In genomic region chr4:143443728-143444127, GRCh38 we compare ENCODE assay signal across 20 cellular contexts.
A peak's percentile ranks its signal among the peaks of the same experiment; 100 is the strongest.
DNase-seq lines count a peak whose midpoint lies in the region; ATAC-seq and TF ChIP-seq lines count a peak whose summit lies in the region.
"Had no signal": no experiment of that assay in that cellular context is flagged by ENCODE, and none has a peak within 500 bp of the region (broad histone marks: within the 10 kb centered on the region; RNA-seq: fewer than 3 reads in every experiment).

No MANE protein-coding gene starts in this region.

- ATAC-seq in gastrocnemius medialis, result no peak
- ATAC-seq: Right ventricle myocardium inferior had no signal

- H3K4me2 ChIP-seq in DOHH2 (ENCODE audit: low read length), result peak overlapping the region; percentile 44
- H3K4me2 ChIP-seq: BLaER1, KMS-11 had no signal

- no peaks in the 10 kb centered on the region for H4K20me1 ChIP-seq in DOHH2 (ENCODE audit: control insufficient read depth, insufficient read depth, low read depth, low read length)

- H3K27me3 ChIP-seq in DOHH2 (ENCODE audit: control insufficient read depth, low read length), result no peaks in the 10 kb centered on the region
- no peaks in the 10 kb centered on the region for H3K27me3 ChIP-seq in gastrocnemius medialis
- H3K27me3 ChIP-seq: BLaER1 had no signal

- in situ Hi-C loops in gastrocnemius medialis (cut with MboI; ENCODE audit: low sequenced_read_pairs in 4 of 4), result no loop called here

- H3K4me3 ChIP-seq in DOHH2 (ENCODE audit: low read length) (peak overlapping the region; percentile 20; the same call in 1 of the 2 replicates), gastrocnemius medialis (no peak overlapping the region)
- H3K4me3 ChIP-seq: BLaER1 had no signal

- no peaks in the 10 kb centered on the region for H3K9me3 ChIP-seq in DOHH2 (ENCODE audit: control insufficient read depth, insufficient read depth, low read length)
- no peaks in the 10 kb centered on the region for H3K9me3 ChIP-seq in gastrocnemius medialis

- H3K4me3 Mint-ChIP-seq in brain (no peak overlapping the region), MCF 10A (ENCODE audit: unreplicated experiment) (no peak overlapping the region)
- H3K4me3 Mint-ChIP-seq: CD4-positive, alpha-beta T cell had no signal

- H3K27me3 Mint-ChIP-seq in brain, result no peaks in the 10 kb centered on the region
- H3K27me3 Mint-ChIP-seq in MCF 10A (ENCODE audit: insufficient read depth, unreplicated experiment), result no peaks in the 10 kb centered on the region
- H3K27me3 Mint-ChIP-seq: CD4-positive, alpha-beta T cell had no signal

- peaks cover 0 to 14% (median 10%) of the 10 kb centered on the region in 5 experiments for H3K9me3 Mint-ChIP-seq in brain
- H3K9me3 Mint-ChIP-seq in MCF 10A (ENCODE audit: unreplicated experiment), result no peaks in the 10 kb centered on the region
- H3K9me3 Mint-ChIP-seq: CD4-positive, alpha-beta T cell had no signal

- no TSS peak for BruUV-seq in MCF 10A (replicated peaks; lab: Mats Ljungman, UMichigan)

- DNase-seq in HEK293T (ENCODE audit: extremely low spot score) (no peak), gastrocnemius medialis (no peak), KG1 (lab: John Stamatoyannopoulos, UW) (no peak), T1000 (lab: John Stamatoyannopoulos, UW) (no peak), MCF 10A (ENCODE audit: unreplicated experiment) (no peak)
- DNase-seq: Caco-2; CD4-positive, alpha-beta T cell; DMS153; GOT3; HCEC 1CT; NCI-H1436 treated with DMSO at 0.1 percent for 48 hours; NCI-H1930; NCI-H226; NCI-H510A treated with DMSO at 0.1 percent for 48 hours; NCI-H774 had no signal

- peaks cover 10% of the 10 kb centered on the region for H3K79me2 ChIP-seq in DOHH2 (ENCODE audit: control insufficient read depth, low read length)

- peak overlapping the region in 3 of 5 experiments; percentile 30 to 78 (median 31) for H3K27ac Mint-ChIP-seq in brain
- H3K27ac Mint-ChIP-seq in MCF 10A (ENCODE audit: low read depth, unreplicated experiment), result no peak overlapping the region
- H3K27ac Mint-ChIP-seq: CD4-positive, alpha-beta T cell had no signal

- H3K9me2 ChIP-seq in DOHH2 (replicated peaks; ENCODE audit: control insufficient read depth, low read length), result no peaks in the 10 kb centered on the region

- TF ChIP-seq CTCF in DOHH2 (IDR thresholded peaks at IDR 0.05; ENCODE audit: low read depth, low read length, poor library complexity, severe bottlenecking), result no peak
- TF ChIP-seq CTCF in brain (conservative IDR thresholded peaks at IDR 0.05), result no peak
- TF ChIP-seq CTCF in gastrocnemius medialis (IDR thresholded peaks at IDR 0.05 in 4 of 5, conservative IDR thresholded peaks at IDR 0.05 in 1 of 5), result no peak
- no peak for TF ChIP-seq CTCF in MCF 10A (IDR thresholded peaks at IDR 0.05; ENCODE audit: unreplicated experiment)

- intact Hi-C loops in gastrocnemius medialis (cut with DNase I; ENCODE audit: low total_unique reads) (no loop called here), MCF 10A (cut with micrococcal nuclease) (no loop called here)

- H3K4me1 ChIP-seq in DOHH2 (ENCODE audit: control insufficient read depth, low read length) (peaks cover 51% of the 10 kb centered on the region), gastrocnemius medialis (peaks cover 14 to 25% of the 10 kb centered on the region in 2 donors)
- H3K4me1 ChIP-seq: Caco-2 had no signal

- TF ChIP-seq POLR2A in gastrocnemius medialis (IDR thresholded peaks at IDR 0.05), result no peak

- H3K4me1 Mint-ChIP-seq in brain (peaks cover 23% of the 10 kb centered on the region), MCF 10A (ENCODE audit: insufficient read depth, unreplicated experiment) (no peaks in the 10 kb centered on the region)

- peaks cover 3% of the 10 kb centered on the region for H3F3A ChIP-seq in DOHH2 (ENCODE audit: control insufficient read depth, insufficient read depth)

- H3K36me3 ChIP-seq in DOHH2 (ENCODE audit: control insufficient read depth, low read length) (peaks cover 30% of the 10 kb centered on the region), gastrocnemius medialis (peaks cover 0 to 11% of the 10 kb centered on the region in 2 donors)

- H3K36me3 Mint-ChIP-seq in brain, result peaks cover 37% of the 10 kb centered on the region
- no peaks in the 10 kb centered on the region for H3K36me3 Mint-ChIP-seq in MCF 10A (ENCODE audit: insufficient read depth, unreplicated experiment)

- CTCF ChIA-PET in HEK293T (lab: Yijun Ruan, JAX), result no interaction called here
- CTCF ChIA-PET in MCF 10A (lab: Yijun Ruan, JAX), result no interaction called here

- H3K27ac ChIP-seq in DOHH2 (ENCODE audit: low read depth, low read length) (peak overlapping the region; percentile 17; the same call in 1 of the 2 replicates), gastrocnemius medialis (peak overlapping the region in 3 of 4 donors; percentile 2 to 53 (median 9))
- H3K27ac ChIP-seq: BLaER1, KMS-11 had no signal

- POLR2A ChIA-PET in HEK293T (lab: Yijun Ruan, JAX) (no interaction called here), MCF 10A (lab: Yijun Ruan, JAX) (interaction anchor here (1.6 kb wide), 1 partner anchor 9 kb away, joined by 4 read pairs; no protein-coding TSS in a partner anchor)

TF ChIP-seq in HEK293T, 16 proteins besides CTCF, POLR2A, EP300 and RAD21:
- no peak for TF ChIP-seq FOXM1 (IDR thresholded peaks at IDR 0.05; ENCODE audit: borderline replicate concordance)
- TF ChIP-seq PKNOX1 (IDR thresholded peaks at IDR 0.05), result peak; percentile 31; the same call in 1 of the 2 replicates
